9 cellular contexts compared by ENCODE assay signal in genomic region chr20:62501801-62502495, GRCh38. TPM values are rescaled to one million over a fixed set of nuclear protein-coding genes. Genes with fewer than 3 reads are reported as not detected.
DNase-seq lines count a peak whose midpoint lies in the region; ATAC-seq, FAIRE-seq and TF ChIP-seq lines count a peak whose summit lies in the region.
"Had no signal": no experiment of that assay in that cellular context is flagged by ENCODE, and none has a peak within 500 bp of the region (broad histone marks: within the 10 kb centered on the region; RNA-seq: fewer than 3 reads in every experiment).

No MANE protein-coding gene starts in this region.

- H3K9ac ChIP-seq in mesendoderm (ENCODE audit: low read length) = no peak overlapping the region

- H3K4me1 ChIP-seq in mesendoderm (ENCODE audit: control insufficient read depth, low read depth, low read length) = peaks cover 3% of the 10 kb centered on the region

- WGBS in mesendoderm (ENCODE audit: extremely low coverage, insufficient coverage, low lambda C conversion rate) = no CpG with 5 or more reads among the region's 13 CpGs

- no peak overlapping the region for H4K8ac ChIP-seq in mesendoderm (ENCODE audit: low read depth, low read length)

- no peak overlapping the region for H2BK15ac ChIP-seq in mesendoderm (replicated peaks; ENCODE audit: low read depth)

- H3K18ac ChIP-seq in mesendoderm (ENCODE audit: low read length) = no peak overlapping the region

- no peaks in the 10 kb centered on the region for H3K79me2 ChIP-seq in mesendoderm (ENCODE audit: control insufficient read depth, insufficient read depth, low read length)

- FAIRE-seq in HTR-8/SVneo (lab: Jason Lieb, UNC) = no peak
- FAIRE-seq: TTC549 had no signal

- H3K4ac ChIP-seq in mesendoderm (ENCODE audit: low read depth, low read length) = no peak overlapping the region

- H3K23ac ChIP-seq in mesendoderm (ENCODE audit: low read length) = no peak overlapping the region

- no peak overlapping the region for H2AK5ac ChIP-seq in mesendoderm (ENCODE audit: low read length)

- H3K27me3 ChIP-seq in mesendoderm (ENCODE audit: insufficient read depth, low read length, poor library complexity) = no peaks in the 10 kb centered on the region

- no peak overlapping the region for H4K5ac ChIP-seq in mesendoderm (ENCODE audit: low read length)

- peak; percentile 52 to 55 for DNase-seq in activated CD4-positive, alpha-beta T cell treated with anti-CD3 and anti-CD28 coated beads for 24 hours (ENCODE audit: low read depth in 2 of 2)
- DNase-seq in stimulated activated CD8-positive, alpha-beta memory T cell treated with anti-CD3 and anti-CD28 coated beads, Interleukin-4, amount 100 ng/mL, for 24 hours (ENCODE audit: low read depth) = peak; percentile 47
- no peak for DNase-seq in mesendoderm
- no peak for DNase-seq in NCI-H510A treated with DMSO at 0.1 percent for 48 hours (lab: John Stamatoyannopoulos, UW)
- no peak for DNase-seq in HTR-8/SVneo (ENCODE audit: insufficient read length, low spot score)

- no peak overlapping the region for H3K4me2 ChIP-seq in mesendoderm (ENCODE audit: low read length)

- no peak overlapping the region for H2BK5ac ChIP-seq in mesendoderm (ENCODE audit: low read length)

- ATAC-seq in HG03280 (IDR thresholded peaks at IDR 0.05; ENCODE audit: unreplicated experiment) = peak; percentile 57
- ATAC-seq in esophagus mucosa = peak; percentile 68

- no peaks in the 10 kb centered on the region for H3K36me3 ChIP-seq in mesendoderm (ENCODE audit: control insufficient read depth, insufficient read depth, low read length)

- H2BK120ac ChIP-seq in mesendoderm (ENCODE audit: low read depth, low read length) = no peak overlapping the region

- H3K79me1 ChIP-seq in mesendoderm (ENCODE audit: low read length) = no peaks in the 10 kb centered on the region

- TF ChIP-seq POLR2A in GM19193 (IDR thresholded peaks at IDR 0.05; ENCODE audit: extremely low read depth, insufficient read depth, insufficient read length) = peak; percentile 59

- no peak overlapping the region for H3K56ac ChIP-seq in mesendoderm (ENCODE audit: low read length)

- H3K4me3 ChIP-seq in mesendoderm (ENCODE audit: low read length) = no peak overlapping the region

- H3K27ac ChIP-seq in mesendoderm (ENCODE audit: low read depth, low read length) = no peak overlapping the region

RNA-seq across cellular contexts. Expression of gene GATA5, which starts 26.2 kb away (rescaled TPM):
- total RNA-seq in esophagus mucosa = not detected
- 0.07 TPM for polyA plus RNA-seq in mesendoderm (2013, experiment 1 of 2)
- polyA plus RNA-seq in mesendoderm (2013, experiment 2 of 2) = 0.10 TPM

Comparison
In these comparisons a context has a peak if more than half of its experiments do, and no peak if none do; other contexts are left out.
1. DNase-seq: peak in activated CD4-positive, alpha-beta T cell treated with anti-CD3 and anti-CD28 coated beads for 24 hours (2 of 2) and stimulated activated CD8-positive, alpha-beta memory T cell treated with anti-CD3 and anti-CD28 coated beads, Interleukin-4, amount 100 ng/mL, for 24 hours (single experiment); none in mesendoderm (single experiment), NCI-H510A treated with DMSO at 0.1 percent for 48 hours (single experiment) and HTR-8/SVneo (single experiment).